23 cellular contexts compared by ENCODE assay signal in genomic region chr18:68822926-68823325, GRCh38. TPM values are rescaled to one million over a fixed set of nuclear protein-coding genes. Genes with fewer than 3 reads are reported as not detected.
DNase-seq lines count a peak whose midpoint lies in the region; ATAC-seq and TF ChIP-seq lines count a peak whose summit lies in the region.
"Had no signal": no experiment of that assay in that cellular context is flagged by ENCODE, and none has a peak within 500 bp of the region (broad histone marks: within the 10 kb centered on the region; RNA-seq: fewer than 3 reads in every experiment).

No MANE protein-coding gene starts in this region.

- H2BK5ac ChIP-seq in mesendoderm (ENCODE audit: low read length) = no peak overlapping the region

- no peak overlapping the region for H2BK120ac ChIP-seq in mesendoderm (ENCODE audit: low read depth, low read length)

- H3K18ac ChIP-seq in mesendoderm (ENCODE audit: low read length) = no peak overlapping the region

- H3K79me2 ChIP-seq in GM23338 (replicated peaks; ENCODE audit: insufficient read depth) (no peaks in the 10 kb centered on the region), mesendoderm (ENCODE audit: control insufficient read depth, insufficient read depth, low read length) (no peaks in the 10 kb centered on the region)

- no peak for ATAC-seq in GM23338
- ATAC-seq: Panc1 had no signal

- H3K27ac Mint-ChIP-seq in activated CD4-positive, alpha-beta T cell treated with anti-CD3 and anti-CD28 coated beads, Interleukin-2, amount 10 ng/mL, durations not matched to agents 24 days and 14 days = no peak overlapping the region
- H3K27ac Mint-ChIP-seq in GM23338 (no peak overlapping the region; the same call in 1 of the 2 replicates), mesothelial cell of epicardium (no peak overlapping the region)

- H3K27me3 ChIP-seq in GM23338 (ENCODE audit: insufficient read depth) (no peaks in the 10 kb centered on the region), mesendoderm (ENCODE audit: insufficient read depth, low read length, poor library complexity) (no peaks in the 10 kb centered on the region)

- WGBS in mesendoderm (ENCODE audit: extremely low coverage, insufficient coverage, low lambda C conversion rate) = no CpG with 5 or more reads among the region's 5 CpGs

- no peak overlapping the region for H2BK15ac ChIP-seq in mesendoderm (replicated peaks; ENCODE audit: low read depth)

- H3K36me3 ChIP-seq in GM23338 (ENCODE audit: insufficient read depth) (no peaks in the 10 kb centered on the region), mesendoderm (ENCODE audit: control insufficient read depth, insufficient read depth, low read length) (no peaks in the 10 kb centered on the region)

- H3K4me3 ChIP-seq in GM23338 (no peak overlapping the region), NB4 (ENCODE audit: low read depth, low read length) (no peak overlapping the region), mesendoderm (ENCODE audit: low read length) (no peak overlapping the region)

- no peaks in the 10 kb centered on the region for H4K20me1 ChIP-seq in GM23338 (replicated peaks; ENCODE audit: insufficient read depth)

- H4K8ac ChIP-seq in mesendoderm (ENCODE audit: low read depth, low read length) = no peak overlapping the region

- no peak overlapping the region for H2AK5ac ChIP-seq in mesendoderm (ENCODE audit: low read length)

- H3K56ac ChIP-seq in mesendoderm (ENCODE audit: low read length) = no peak overlapping the region

- H4K5ac ChIP-seq in mesendoderm (ENCODE audit: low read length) = no peak overlapping the region

- no peaks in the 10 kb centered on the region for H3K79me1 ChIP-seq in mesendoderm (ENCODE audit: low read length)

- H3K36me3 Mint-ChIP-seq in activated CD4-positive, alpha-beta T cell treated with anti-CD3 and anti-CD28 coated beads, Interleukin-2, amount 10 ng/mL, durations not matched to agents 24 days and 14 days (ENCODE audit: low read depth) = no peaks in the 10 kb centered on the region
- H3K36me3 Mint-ChIP-seq in GM23338 (ENCODE audit: low read depth) = no peaks in the 10 kb centered on the region
- no peaks in the 10 kb centered on the region for H3K36me3 Mint-ChIP-seq in mesothelial cell of epicardium

- H3K4me3 Mint-ChIP-seq in activated CD4-positive, alpha-beta T cell treated with anti-CD3 and anti-CD28 coated beads, Interleukin-2, amount 10 ng/mL, durations not matched to agents 24 days and 14 days = no peak overlapping the region
- H3K4me3 Mint-ChIP-seq in GM23338 (no peak overlapping the region), mesothelial cell of epicardium (no peak overlapping the region)

- no peaks in the 10 kb centered on the region for H3K9me2 ChIP-seq in GM23338 (ENCODE audit: insufficient read depth)
- H3K9me2 ChIP-seq: SK-N-SH had no signal

- DNase-seq in activated CD4-positive, alpha-beta T cell treated with anti-CD3 and anti-CD28 coated beads for 48 hours = peak; percentile 4
- no peak for DNase-seq in activated CD4-positive, alpha-beta T cell treated with anti-CD3 and anti-CD28 coated beads, Interleukin-2, amount 10 ng/mL, durations not matched to agents 24 days and 14 days
- peak; percentile 25 for DNase-seq in GM23338 (ENCODE audit: low spot score)
- peak; percentile 4 for DNase-seq in NB4 (ENCODE audit: low read depth)
- peak; percentile 19 for DNase-seq in mesendoderm
- no peak for DNase-seq in mesothelial cell of epicardium (ENCODE audit: low spot score in 2 of 2, unreplicated experiment in 2 of 2)
- DNase-seq in retina = no peak
- DNase-seq: Calu3, GOT3, HCEC 1CT, NCI-H1092 treated with DMSO at 0.1 percent for 48 hours, NCI-H1436, NCI-H187, NCI-H2081 treated with DMSO at 0.1 percent for 48 hours, NCI-H2171, NCI-H226, NCI-H510A, NCI-H69, SIG-M5, SK-N-SH had no signal

- TF ChIP-seq POLR2A in NB4 (IDR thresholded peaks at IDR 0.05; ENCODE audit: extremely low read depth, insufficient read length) = no peak

- no peaks in the 10 kb centered on the region for H3K4me1 Mint-ChIP-seq in activated CD4-positive, alpha-beta T cell treated with anti-CD3 and anti-CD28 coated beads, Interleukin-2, amount 10 ng/mL, durations not matched to agents 24 days and 14 days
- H3K4me1 Mint-ChIP-seq in GM23338 = no peaks in the 10 kb centered on the region
- no peaks in the 10 kb centered on the region for H3K4me1 Mint-ChIP-seq in mesothelial cell of epicardium

- no peak overlapping the region for H2AFZ ChIP-seq in GM23338

- no peak overlapping the region for H3K4ac ChIP-seq in mesendoderm (ENCODE audit: low read depth, low read length)

- no peak overlapping the region for H3K27ac ChIP-seq in GM23338 (ENCODE audit: low read depth)
- H3K27ac ChIP-seq in mesendoderm (ENCODE audit: low read depth, low read length) = no peak overlapping the region
- H3K27ac ChIP-seq: HL-60 had no signal

- intact Hi-C loops in activated CD4-positive, alpha-beta T cell treated with anti-CD3 and anti-CD28 coated beads, Interleukin-2, amount 10 ng/mL, durations not matched to agents 24 days and 14 days (cut with micrococcal nuclease) = no loop called here

- TF ChIP-seq CTCF in GM23338 (conservative IDR thresholded peaks at IDR 0.05; ENCODE audit: low read depth in 2 of 2) = peak in 1 of 2 experiments; percentile 6; a peak in 1 of 4 replicates
- no peak for TF ChIP-seq CTCF in NB4 (IDR thresholded peaks at IDR 0.05; ENCODE audit: low read depth, low read length)
- TF ChIP-seq CTCF in mesothelial cell of epicardium (IDR thresholded peaks at IDR 0.05; ENCODE audit: unreplicated experiment) = no peak

- H3K9ac ChIP-seq in mesendoderm (ENCODE audit: low read length) = no peak overlapping the region
- H3K9ac ChIP-seq: SK-N-SH had no signal

- no peak overlapping the region for H3K4me2 ChIP-seq in GM23338
- no peak overlapping the region for H3K4me2 ChIP-seq in mesendoderm (ENCODE audit: low read length)
- H3K4me2 ChIP-seq: SK-N-SH had no signal

- H3K27me3 Mint-ChIP-seq in activated CD4-positive, alpha-beta T cell treated with anti-CD3 and anti-CD28 coated beads, Interleukin-2, amount 10 ng/mL, durations not matched to agents 24 days and 14 days = no peaks in the 10 kb centered on the region
- no peaks in the 10 kb centered on the region for H3K27me3 Mint-ChIP-seq in GM23338 (ENCODE audit: insufficient read depth, low read depth, poor library complexity)
- H3K27me3 Mint-ChIP-seq in mesothelial cell of epicardium (ENCODE audit: low read depth) = no peaks in the 10 kb centered on the region

- no peaks in the 10 kb centered on the region for H3K9me3 Mint-ChIP-seq in activated CD4-positive, alpha-beta T cell treated with anti-CD3 and anti-CD28 coated beads, Interleukin-2, amount 10 ng/mL, durations not matched to agents 24 days and 14 days
- H3K9me3 Mint-ChIP-seq in GM23338 (no peaks in the 10 kb centered on the region), mesothelial cell of epicardium (peaks cover 6% of the 10 kb centered on the region)

- H3K23ac ChIP-seq in mesendoderm (ENCODE audit: low read length) = no peak overlapping the region

- no peaks in the 10 kb centered on the region for H3F3A ChIP-seq in GM23338 (replicated peaks; ENCODE audit: low read depth)

- H3K4me1 ChIP-seq in GM23338 (ENCODE audit: insufficient read depth) (no peaks in the 10 kb centered on the region), mesendoderm (ENCODE audit: control insufficient read depth, low read depth, low read length) (no peaks in the 10 kb centered on the region)

RNA-seq across cellular contexts. Expression of gene CCDC102B, which starts 25.0 kb away (rescaled TPM):
- total RNA-seq in activated CD4-positive, alpha-beta T cell treated with anti-CD3 and anti-CD28 coated beads, Interleukin-2, amount 10 ng/mL, durations not matched to agents 24 days and 14 days = 0.58 and 1.1 TPM in 2 replicates
- total RNA-seq in GM23338 (2014; rRNA removed; shearing (Covaris generic)) = 0.16 and 1.3 TPM in 2 replicates
- polyA plus RNA-seq in GM23338 (2016; fragmentation: Nextera tagmentation; extraction: Ambion mirVana) = 2.1 and 3.4 TPM in 2 replicates
- 1.2 TPM for polyA plus RNA-seq in mesendoderm (2013, experiment 1 of 2)
- polyA plus RNA-seq in mesendoderm (2013, experiment 2 of 2) = 0.98 TPM
- 5.3 to 8.2 TPM (median 7.1 TPM) in 3 replicates for total RNA-seq in mesothelial cell of epicardium
- total RNA-seq: G401 had no signal

Comparison
In these comparisons a context has a peak if more than half of its experiments do, and no peak if none do; other contexts are left out.
1. DNase-seq: peak in activated CD4-positive, alpha-beta T cell treated with anti-CD3 and anti-CD28 coated beads for 48 hours (single experiment), GM23338 (single experiment), NB4 (single experiment) and mesendoderm (single experiment); none in activated CD4-positive, alpha-beta T cell treated with anti-CD3 and anti-CD28 coated beads, Interleukin-2, amount 10 ng/mL, durations not matched to agents 24 days and 14 days (single experiment), mesothelial cell of epicardium (0 of 2) and retina (single experiment).